8 cellular contexts compared by ENCODE assay signal in genomic region chr2:173354601-173355131, GRCh38. TPM values are rescaled to one million over a fixed set of nuclear protein-coding genes. Genes with fewer than 3 reads are reported as not detected.
DNase-seq lines count a peak whose midpoint lies in the region; ATAC-seq and TF ChIP-seq lines count a peak whose summit lies in the region.

CDCA7 (plus strand) TSS chr2:173354872; CDS start chr2:173354964, 92 bp downstream.

- H3K27me3 Mint-ChIP-seq in activated naive CD8-positive, alpha-beta T cell treated with anti-CD3 and anti-CD28 coated beads, Interleukin-2, amount 50 U/mL, for 24 hours = peaks cover 34% of the 10 kb centered on the region

- TF ChIP-seq CTCF in gastrocnemius medialis (IDR thresholded peaks at IDR 0.05 in 4 of 5, conservative IDR thresholded peaks at IDR 0.05 in 1 of 5) = peak in 1 of 5 experiments; percentile 13

- peaks cover 28% of the 10 kb centered on the region for H3K4me1 ChIP-seq in HAP-1
- no peaks in the 10 kb centered on the region for H3K4me1 ChIP-seq in right cardiac atrium (ENCODE audit: control insufficient read depth, insufficient read depth, low read length)
- H3K4me1 ChIP-seq in gastrocnemius medialis = peaks cover 8 to 17% of the 10 kb centered on the region in 2 donors

- under 1% methylated on average over 48 of the region's 48 CpGs for WGBS in right cardiac atrium

- H3K27me3 ChIP-seq in HAP-1 (ENCODE audit: low read depth) (no peaks in the 10 kb centered on the region), MG63 (no peaks in the 10 kb centered on the region), right cardiac atrium (ENCODE audit: control insufficient read depth, insufficient read depth) (no peaks in the 10 kb centered on the region), gastrocnemius medialis (peaks cover 0 to 18% (median 13%) of the 10 kb centered on the region in 3 donors)

- H3K4me1 Mint-ChIP-seq in activated naive CD8-positive, alpha-beta T cell treated with anti-CD3 and anti-CD28 coated beads, Interleukin-2, amount 50 U/mL, for 24 hours = peaks cover 33% of the 10 kb centered on the region

- H3K36me3 ChIP-seq in HAP-1 (replicated peaks) (peaks cover 16% of the 10 kb centered on the region), MG63 (peaks cover 15% of the 10 kb centered on the region), gastrocnemius medialis (no peaks in the 10 kb centered on the region)

- H3K9me3 ChIP-seq in HAP-1 (no peaks in the 10 kb centered on the region), MG63 (no peaks in the 10 kb centered on the region), right cardiac atrium (ENCODE audit: control insufficient read depth, low read length) (no peaks in the 10 kb centered on the region), gastrocnemius medialis (no peaks in the 10 kb centered on the region)

- TF ChIP-seq POLR2A in gastrocnemius medialis (IDR thresholded peaks at IDR 0.05) = no peak

- H3K27ac ChIP-seq in right cardiac atrium (ENCODE audit: low read length) = no peak within 1 kb of the TSS
- peak within 1 kb of the TSS; percentile 69 to 81 (median 74) for H3K27ac ChIP-seq in gastrocnemius medialis

- in situ Hi-C loops in HAP-1 (cut with MboI; ENCODE audit: low sequenced_read_pairs) = loop anchor here (25.0 kb wide), 1 partner anchor 317 kb away; no protein-coding TSS in a partner anchor
- in situ Hi-C loops in gastrocnemius medialis (cut with MboI; ENCODE audit: low sequenced_read_pairs in 4 of 4) = loop anchor here in 3 of 4 donors (5.0 to 25.0 kb wide), 3 partner anchors 327 to 392 kb away; no protein-coding TSS in a partner anchor

- H3K4me3 ChIP-seq in GM08714 (ENCODE audit: low read length) (peak within 1 kb of the TSS; percentile 80), HAP-1 (peak within 1 kb of the TSS; percentile 82), MG63 (peak within 1 kb of the TSS; percentile 77), right cardiac atrium (ENCODE audit: low read length) (peak within 1 kb of the TSS; percentile 49), gastrocnemius medialis (peak within 1 kb of the TSS; percentile 60 to 84 (median 70))

- H3K36me3 Mint-ChIP-seq in activated naive CD8-positive, alpha-beta T cell treated with anti-CD3 and anti-CD28 coated beads, Interleukin-2, amount 50 U/mL, for 24 hours (ENCODE audit: low read depth) = peaks cover 32% of the 10 kb centered on the region

- H3K4me3 Mint-ChIP-seq in activated naive CD8-positive, alpha-beta T cell treated with anti-CD3 and anti-CD28 coated beads, Interleukin-2, amount 50 U/mL, for 24 hours = peak within 1 kb of the TSS; percentile 87

- intact Hi-C loops in right cardiac atrium (cut with DNase I) = no loop called here
- intact Hi-C loops in gastrocnemius medialis (cut with DNase I; ENCODE audit: low total_unique reads) = loop anchor here (1.0 to 5.0 kb wide), 3 partner anchors 122 to 382 kb away; no protein-coding TSS in a partner anchor

- DNase-seq in HAP-1 (ENCODE audit: low spot score in 2 of 2) = peak; percentile 72 to 90
- DNase-seq in MG63 = peak; percentile 85
- DNase-seq in SKM-1 treated with dmso at 0.1 percent for 144 hours (lab: John Stamatoyannopoulos, UW; ENCODE audit: unreplicated experiment) = peak; percentile 64
- DNase-seq in activated naive CD8-positive, alpha-beta T cell treated with anti-CD3 and anti-CD28 coated beads, Interleukin-2, amount 50 U/mL, for 24 hours = peak; percentile 79
- DNase-seq in right cardiac atrium = peak; percentile 47 to 82 (median 80)
- peak; percentile 19 to 40 for DNase-seq in gastrocnemius medialis

- peak within 1 kb of the TSS; percentile 96 for H3K27ac Mint-ChIP-seq in activated naive CD8-positive, alpha-beta T cell treated with anti-CD3 and anti-CD28 coated beads, Interleukin-2, amount 50 U/mL, for 24 hours

- no peaks in the 10 kb centered on the region for H3K9me3 Mint-ChIP-seq in activated naive CD8-positive, alpha-beta T cell treated with anti-CD3 and anti-CD28 coated beads, Interleukin-2, amount 50 U/mL, for 24 hours

- ATAC-seq in activated naive CD8-positive, alpha-beta T cell treated with anti-CD3 and anti-CD28 coated beads, Interleukin-2, amount 50 U/mL, for 24 hours = peak; percentile 65
- peak; percentile 91 to 92 for ATAC-seq in right cardiac atrium
- ATAC-seq in gastrocnemius medialis = peak; percentile 75 to 79
- no peak for ATAC-seq in HG03025 (IDR thresholded peaks at IDR 0.05; ENCODE audit: low FRiP score, unreplicated experiment)

RNA-seq across cellular contexts. Expression of gene CDCA7, which starts in this region (rescaled TPM):
- total RNA-seq in MG63 (2014; rRNA removed; shearing (Covaris generic); ENCODE audit: low replicate concordance) = 13.2 and 18.6 TPM in 2 replicates
- total RNA-seq in right cardiac atrium (under 1 TPM; 0.31 to 0.85 (median 0.39) TPM), gastrocnemius medialis (1 to 10 TPM in 3 of 4 donors, not detected in 1; 1.1 to 3.3 (median 1.4) TPM)
- 0.25 TPM for polyA plus RNA-seq in right cardiac atrium

Comparison
In these comparisons a context has a peak if more than half of its experiments do, and no peak if none do; other contexts are left out.
1. Peak in DNase-seq, ATAC-seq and H3K4me3 ChIP-seq in right cardiac atrium; RNA of the gene not detected or under 1 TPM.
2. DNase-seq: peak in every context shown above with its lines; median percentile 85 in MG63; 81 in HAP-1; 80 in right cardiac atrium; 79 in activated naive CD8-positive, alpha-beta T cell treated with anti-CD3 and anti-CD28 coated beads, Interleukin-2, amount 50 U/mL, for 24 hours; 64 in SKM-1 treated with dmso at 0.1 percent for 144 hours; 30 in gastrocnemius medialis.